ENCODE assay signal across 13 cellular contexts in genomic region chr7:21430575-21430954, GRCh38. TPM values are rescaled to one million over a fixed set of nuclear protein-coding genes. Genes with fewer than 3 reads are reported as not detected.
DNase-seq lines count a peak whose midpoint lies in the region; ATAC-seq, FAIRE-seq and TF ChIP-seq lines count a peak whose summit lies in the region.
"Had no signal": no experiment of that assay in that cellular context is flagged by ENCODE, and none has a peak within 500 bp of the region (broad histone marks: within the 10 kb centered on the region; RNA-seq: fewer than 3 reads in every experiment).

No MANE protein-coding gene starts in this region.

- peaks cover 45% of the 10 kb centered on the region for H3K36me3 Mint-ChIP-seq in CD8-positive, alpha-beta T cell
- peaks cover 38% of the 10 kb centered on the region for H3K36me3 Mint-ChIP-seq in activated T-helper 1 cell treated with anti-CD3 and anti-CD28 coated beads, Interleukin-12 subunit alpha, Interleukin-12 subunit beta, Interleukin-2, Interleukin-4 antibody, amounts not matched to agents 30 ng/mL and 10 ng/mL and 1 ng/mL, durations not matched to agents 14 hours and 24 hours and 36 hours (ENCODE audit: low read depth)
- H3K36me3 Mint-ChIP-seq in naive thymus-derived CD4-positive, alpha-beta T cell, result peaks cover 4 to 47% (median 24%) of the 10 kb centered on the region in 5 donors
- H3K36me3 Mint-ChIP-seq in endothelial cell (ENCODE audit: low read depth, unreplicated experiment), result peaks cover 9% of the 10 kb centered on the region

- H3K9me3 Mint-ChIP-seq in CD8-positive, alpha-beta T cell, result no peaks in the 10 kb centered on the region
- no peaks in the 10 kb centered on the region for H3K9me3 Mint-ChIP-seq in activated T-helper 1 cell treated with anti-CD3 and anti-CD28 coated beads, Interleukin-12 subunit alpha, Interleukin-12 subunit beta, Interleukin-2, Interleukin-4 antibody, amounts not matched to agents 30 ng/mL and 10 ng/mL and 1 ng/mL, durations not matched to agents 14 hours and 24 hours and 36 hours
- no peaks in the 10 kb centered on the region for H3K9me3 Mint-ChIP-seq in naive thymus-derived CD4-positive, alpha-beta T cell
- H3K9me3 Mint-ChIP-seq in endothelial cell (ENCODE audit: unreplicated experiment), result no peaks in the 10 kb centered on the region
- H3K9me3 Mint-ChIP-seq: dendritic cell treated with granulocyte-macrophage colony-stimulating factor and Interleukin-4, amounts not matched to agents 40 ng/mL and 50 ng/mL, for 4 days had no signal

- H3K27me3 Mint-ChIP-seq in CD8-positive, alpha-beta T cell (ENCODE audit: low read depth), result no peaks in the 10 kb centered on the region
- no peaks in the 10 kb centered on the region for H3K27me3 Mint-ChIP-seq in activated T-helper 1 cell treated with anti-CD3 and anti-CD28 coated beads, Interleukin-12 subunit alpha, Interleukin-12 subunit beta, Interleukin-2, Interleukin-4 antibody, amounts not matched to agents 30 ng/mL and 10 ng/mL and 1 ng/mL, durations not matched to agents 14 hours and 24 hours and 36 hours (ENCODE audit: insufficient read depth)
- H3K27me3 Mint-ChIP-seq in naive thymus-derived CD4-positive, alpha-beta T cell, result no peaks in the 10 kb centered on the region
- H3K27me3 Mint-ChIP-seq in endothelial cell (ENCODE audit: unreplicated experiment), result peaks cover 7% of the 10 kb centered on the region
- H3K27me3 Mint-ChIP-seq: dendritic cell treated with granulocyte-macrophage colony-stimulating factor and Interleukin-4, amounts not matched to agents 40 ng/mL and 50 ng/mL, for 4 days had no signal

- H3K27ac Mint-ChIP-seq in CD8-positive, alpha-beta T cell, result no peak overlapping the region
- H3K27ac Mint-ChIP-seq in activated T-helper 1 cell treated with anti-CD3 and anti-CD28 coated beads, Interleukin-12 subunit alpha, Interleukin-12 subunit beta, Interleukin-2, Interleukin-4 antibody, amounts not matched to agents 30 ng/mL and 10 ng/mL and 1 ng/mL, durations not matched to agents 14 hours and 24 hours and 36 hours, result peak overlapping the region; percentile 3
- peak overlapping the region in 1 of 9 donors; percentile 50 for H3K27ac Mint-ChIP-seq in naive thymus-derived CD4-positive, alpha-beta T cell
- H3K27ac Mint-ChIP-seq in endothelial cell (ENCODE audit: unreplicated experiment), result no peak overlapping the region
- H3K27ac Mint-ChIP-seq: dendritic cell treated with granulocyte-macrophage colony-stimulating factor and Interleukin-4, amounts not matched to agents 40 ng/mL and 50 ng/mL, for 4 days had no signal

- H3K4me1 ChIP-seq in CD8-positive, alpha-beta T cell (ENCODE audit: insufficient read depth, low read length), result peaks cover 68% of the 10 kb centered on the region
- H3K4me1 ChIP-seq in naive thymus-derived CD4-positive, alpha-beta T cell (ENCODE audit: control insufficient read depth in 2 of 2, insufficient read depth in 2 of 2, low read length in 2 of 2), result peaks cover 46 to 59% of the 10 kb centered on the region in 2 donors

- intact Hi-C loops in CD8-positive, alpha-beta T cell (cut with DNase I, micrococcal nuclease), result no loop called here
- intact Hi-C loops in activated T-helper 1 cell treated with anti-CD3 and anti-CD28 coated beads, Interleukin-12 subunit alpha, Interleukin-12 subunit beta, Interleukin-2, Interleukin-4 antibody, amounts not matched to agents 30 ng/mL and 10 ng/mL and 1 ng/mL, durations not matched to agents 14 hours and 24 hours and 36 hours (cut with micrococcal nuclease), result no loop called here
- intact Hi-C loops in naive thymus-derived CD4-positive, alpha-beta T cell (cut with micrococcal nuclease), result loop anchor here in 1 of 2 donors (2.0 kb wide), 1 partner anchor 20 kb away; no protein-coding TSS in a partner anchor

- POLR2A ChIA-PET in CD8-positive, alpha-beta T cell (lab: Charles Lee), result interaction anchor here (0.6 to 1.9 kb wide), 2 partner anchors 10 to 85 kb away, joined by 3 to 6 read pairs; no protein-coding TSS in a partner anchor
- POLR2A ChIA-PET in naive thymus-derived CD4-positive, alpha-beta T cell (lab: Charles Lee), result interaction anchor here (0.7 to 1.9 kb wide), 3 partner anchors 12 to 39 kb away, joined by 3 to 4 read pairs (median 3); no protein-coding TSS in a partner anchor

- FAIRE-seq in RCC 7860 (lab: Jason Lieb, UNC), result no peak

- H3K4me3 Mint-ChIP-seq in CD8-positive, alpha-beta T cell, result peak overlapping the region; percentile 96
- peak overlapping the region; percentile 99 for H3K4me3 Mint-ChIP-seq in activated T-helper 1 cell treated with anti-CD3 and anti-CD28 coated beads, Interleukin-12 subunit alpha, Interleukin-12 subunit beta, Interleukin-2, Interleukin-4 antibody, amounts not matched to agents 30 ng/mL and 10 ng/mL and 1 ng/mL, durations not matched to agents 14 hours and 24 hours and 36 hours
- peak overlapping the region; percentile 81 to 100 (median 98) for H3K4me3 Mint-ChIP-seq in naive thymus-derived CD4-positive, alpha-beta T cell
- no peak overlapping the region for H3K4me3 Mint-ChIP-seq in endothelial cell (ENCODE audit: unreplicated experiment)
- H3K4me3 Mint-ChIP-seq: dendritic cell treated with granulocyte-macrophage colony-stimulating factor and Interleukin-4, amounts not matched to agents 40 ng/mL and 50 ng/mL, for 4 days had no signal

- TF ChIP-seq CTCF in CD8-positive, alpha-beta T cell (IDR thresholded peaks at IDR 0.05), result no peak
- TF ChIP-seq CTCF in GM12865 (IDR thresholded peaks at IDR 0.05; ENCODE audit: insufficient read depth, low read depth, low read length, missing control alignments), result no peak
- no peak for TF ChIP-seq CTCF in endothelial cell (IDR thresholded peaks at IDR 0.05; ENCODE audit: unreplicated experiment)

- no peak overlapping the region for H3K27ac ChIP-seq in CD8-positive, alpha-beta T cell (ENCODE audit: low read depth, low read length)
- H3K27ac ChIP-seq in naive thymus-derived CD4-positive, alpha-beta T cell (ENCODE audit: low read depth, low read length), result no peak overlapping the region

- no peaks in the 10 kb centered on the region for H3K9me3 ChIP-seq in CD8-positive, alpha-beta T cell (ENCODE audit: low read length)
- no peaks in the 10 kb centered on the region for H3K9me3 ChIP-seq in naive thymus-derived CD4-positive, alpha-beta T cell (ENCODE audit: control insufficient read depth in 2 of 3, low read length in 3 of 3)
- H3K9me3 ChIP-seq: MG63 had no signal

- no peaks in the 10 kb centered on the region for H3K27me3 ChIP-seq in CD8-positive, alpha-beta T cell (ENCODE audit: insufficient read depth, low read length)
- H3K27me3 ChIP-seq in naive thymus-derived CD4-positive, alpha-beta T cell (ENCODE audit: control insufficient read depth in 2 of 2, insufficient read depth in 2 of 2, low read length in 2 of 2), result no peaks in the 10 kb centered on the region
- H3K27me3 ChIP-seq: MG63 had no signal

- no peak for ATAC-seq in CD8-positive, alpha-beta T cell
- ATAC-seq in naive thymus-derived CD4-positive, alpha-beta T cell, result no peak

- DNase-seq in CD8-positive, alpha-beta T cell, result no peak
- DNase-seq in GM12865 (ENCODE audit: low read depth) (peak; percentile 11), AG08396 (ENCODE audit: low spot score) (no peak), RCC 7860 (ENCODE audit: low spot score) (no peak), endothelial cell (ENCODE audit: low spot score) (no peak), GM19240 (ENCODE audit: insufficient read length, low spot score) (no peak)
- DNase-seq in activated T-helper 1 cell treated with anti-CD3 and anti-CD28 coated beads, Interleukin-12 subunit alpha, Interleukin-12 subunit beta, Interleukin-2, Interleukin-4 antibody, amounts not matched to agents 30 ng/mL and 10 ng/mL and 1 ng/mL, durations not matched to agents 14 hours and 24 hours and 36 hours (ENCODE audit: low spot score), result no peak
- DNase-seq in naive thymus-derived CD4-positive, alpha-beta T cell, result peak in 1 of 9 donors; percentile 10
- DNase-seq: activated gamma-delta T cell treated with Interleukin-2 at 50 U/mL for 16 hours, glutamatergic neuron, mesenchymal stem cell, MG63 had no signal

- H3K36me3 ChIP-seq in CD8-positive, alpha-beta T cell (ENCODE audit: insufficient read depth, low read length), result peaks cover 6% of the 10 kb centered on the region
- H3K36me3 ChIP-seq in naive thymus-derived CD4-positive, alpha-beta T cell (ENCODE audit: control insufficient read depth in 2 of 3, insufficient read depth in 3 of 3, low read length in 3 of 3), result peaks cover 0 to 9% (median 8%) of the 10 kb centered on the region in 3 experiments
- H3K36me3 ChIP-seq: MG63 had no signal

- peak overlapping the region; percentile 4 for H3K4me3 ChIP-seq in CD8-positive, alpha-beta T cell (ENCODE audit: low read depth, low read length)
- H3K4me3 ChIP-seq in GM12865 (ENCODE audit: low read depth, low read length), result peak overlapping the region; percentile 56
- H3K4me3 ChIP-seq in naive thymus-derived CD4-positive, alpha-beta T cell (ENCODE audit: low read length), result peak overlapping the region; percentile 75
- H3K4me3 ChIP-seq: MG63 had no signal

- H3K4me1 Mint-ChIP-seq in CD8-positive, alpha-beta T cell (ENCODE audit: low read depth), result peaks cover 78% of the 10 kb centered on the region
- H3K4me1 Mint-ChIP-seq in activated T-helper 1 cell treated with anti-CD3 and anti-CD28 coated beads, Interleukin-12 subunit alpha, Interleukin-12 subunit beta, Interleukin-2, Interleukin-4 antibody, amounts not matched to agents 30 ng/mL and 10 ng/mL and 1 ng/mL, durations not matched to agents 14 hours and 24 hours and 36 hours (ENCODE audit: low read depth), result peaks cover 78% of the 10 kb centered on the region
- H3K4me1 Mint-ChIP-seq in naive thymus-derived CD4-positive, alpha-beta T cell, result peaks cover 42 to 84% (median 80%) of the 10 kb centered on the region in 7 donors
- peaks cover 28% of the 10 kb centered on the region for H3K4me1 Mint-ChIP-seq in endothelial cell (ENCODE audit: unreplicated experiment)

- CTCF ChIA-PET in CD8-positive, alpha-beta T cell (lab: Charles Lee), result no interaction called here
- CTCF ChIA-PET in naive thymus-derived CD4-positive, alpha-beta T cell (lab: Charles Lee), result no interaction called here

RNA-seq across cellular contexts. Expression of gene SP4, which starts 2.7 kb away (rescaled TPM):
- total RNA-seq in CD8-positive, alpha-beta T cell, result 10 to 100 TPM; 36.0 to 40.2 TPM
- 22.8 and 22.9 TPM in 2 replicates for total RNA-seq in activated T-helper 1 cell treated with anti-CD3 and anti-CD28 coated beads, Interleukin-12 subunit alpha, Interleukin-12 subunit beta, Interleukin-2, Interleukin-4 antibody, amounts not matched to agents 30 ng/mL and 10 ng/mL and 1 ng/mL, durations not matched to agents 14 hours and 24 hours and 36 hours
- 10 to 100 TPM; 41.9 to 48.5 (median 45.8) TPM for total RNA-seq in naive thymus-derived CD4-positive, alpha-beta T cell
- polyA plus RNA-seq in naive thymus-derived CD4-positive, alpha-beta T cell, result 10 to 100 TPM; 13.6 to 15.9 TPM
- 9.3 TPM for total RNA-seq in endothelial cell (ENCODE audit: unreplicated experiment)

Comparison
In these comparisons a context has a peak if more than half of its experiments do, and no peak if none do; other contexts are left out.
1. H3K4me3 ChIP-seq: peak in every context shown above with its lines; median percentile 75 in naive thymus-derived CD4-positive, alpha-beta T cell; 56 in GM12865; 4 in CD8-positive, alpha-beta T cell.